ENCODE assay signal across 7 cellular contexts in the genomic region with DNA sequence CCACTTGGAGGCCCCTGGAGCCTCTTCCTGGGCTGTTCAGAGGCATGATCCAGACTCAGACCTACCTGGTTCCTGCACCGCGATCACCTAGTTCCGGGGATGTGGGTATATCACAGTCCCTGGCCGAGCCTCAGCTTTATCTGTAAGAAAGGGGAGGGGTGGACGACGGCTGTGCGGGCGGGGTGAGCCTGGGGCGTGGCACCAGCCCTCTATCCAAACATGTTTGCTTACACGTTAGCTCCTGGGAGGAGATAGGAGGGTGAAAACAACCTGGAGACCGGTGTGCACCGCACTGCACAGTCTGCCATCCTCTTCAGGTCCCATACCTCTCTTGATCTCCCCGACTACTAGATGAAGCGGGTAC. TPM values are rescaled to one million over a fixed set of nuclear protein-coding genes. Genes with fewer than 3 reads are reported as not detected.
DNase-seq lines count a peak whose midpoint lies in the region; ATAC-seq lines count a peak whose summit lies in the region.

No MANE protein-coding gene starts in this region.

- H3K9me3 ChIP-seq in iPS-18a (ENCODE audit: control insufficient read depth, low read depth, low read length) (no peaks in the 10 kb centered on the region), stomach smooth muscle (ENCODE audit: control insufficient read depth in 2 of 2, low read length in 2 of 2) (no peaks in the 10 kb centered on the region)

- no peak for ATAC-seq in activated T-cell treated with anti-CD3 and anti-CD28 coated beads, Interleukin-2, amount 50 U/mL, for 72 hours (replicated peaks in 1 of 2)
- ATAC-seq in HG03095 (IDR thresholded peaks at IDR 0.05; ENCODE audit: unreplicated experiment): no peak

- peak overlapping the region; percentile 68 to 72 for H3K4me3 Mint-ChIP-seq in activated T-cell treated with anti-CD3 and anti-CD28 coated beads, Interleukin-2, amount 50 U/mL, for 72 hours

- H3K9ac ChIP-seq in iPS-18a (ENCODE audit: low read length) (no peak overlapping the region), stomach smooth muscle (ENCODE audit: low read length in 2 of 2) (peak overlapping the region; percentile 87 to 90)

- H3K27me3 ChIP-seq in iPS-18a (ENCODE audit: control insufficient read depth, insufficient read depth, low read length): no peaks in the 10 kb centered on the region
- H3K27me3 ChIP-seq in stomach smooth muscle (ENCODE audit: control insufficient read depth in 1 of 2, insufficient read depth in 2 of 2, low read length in 2 of 2): no peaks in the 10 kb centered on the region

- H3K4me3 ChIP-seq in iPS-18a (ENCODE audit: low read length) (peak overlapping the region; percentile 72), stomach smooth muscle (ENCODE audit: low read length in 2 of 2) (peak overlapping the region; percentile 54 to 77)

- no peaks in the 10 kb centered on the region for H3K27me3 Mint-ChIP-seq in activated T-cell treated with anti-CD3 and anti-CD28 coated beads, Interleukin-2, amount 50 U/mL, for 72 hours (ENCODE audit: low read depth)

- DNase-seq in HuH-7 (ENCODE audit: low spot score) (peak; percentile 83), SHP77 (lab: John Stamatoyannopoulos, UW) (no peak), HK-2 (ENCODE audit: unreplicated experiment) (no peak)
- no peak for DNase-seq in activated T-cell treated with anti-CD3 and anti-CD28 coated beads, Interleukin-2, amount 50 U/mL, for 72 hours

- H3K36me3 ChIP-seq in iPS-18a (ENCODE audit: control insufficient read depth, low read depth, low read length) (peaks cover 8% of the 10 kb centered on the region), stomach smooth muscle (ENCODE audit: control insufficient read depth in 2 of 2, insufficient read depth in 2 of 2, low read length in 2 of 2) (peaks cover 0 to 6% of the 10 kb centered on the region in 2 donors)

- H3K4me1 ChIP-seq in iPS-18a (ENCODE audit: control insufficient read depth, low read depth, low read length) (peaks cover 4% of the 10 kb centered on the region), stomach smooth muscle (ENCODE audit: control insufficient read depth, insufficient read depth, low read length) (peaks cover 21% of the 10 kb centered on the region)

- H3K36me3 Mint-ChIP-seq in activated T-cell treated with anti-CD3 and anti-CD28 coated beads, Interleukin-2, amount 50 U/mL, for 72 hours (ENCODE audit: insufficient read depth in 2 of 2): no peaks in the 10 kb centered on the region

- H3K9me3 Mint-ChIP-seq in activated T-cell treated with anti-CD3 and anti-CD28 coated beads, Interleukin-2, amount 50 U/mL, for 72 hours: no peaks in the 10 kb centered on the region

- peaks cover 12% of the 10 kb centered on the region for H3K4me1 Mint-ChIP-seq in activated T-cell treated with anti-CD3 and anti-CD28 coated beads, Interleukin-2, amount 50 U/mL, for 72 hours (ENCODE audit: low read depth)

- no peak overlapping the region for H3K27ac ChIP-seq in iPS-18a (ENCODE audit: low read length)
- H3K27ac ChIP-seq in stomach smooth muscle (ENCODE audit: low read length): peak overlapping the region; percentile 89

- H3K27ac Mint-ChIP-seq in activated T-cell treated with anti-CD3 and anti-CD28 coated beads, Interleukin-2, amount 50 U/mL, for 72 hours: no peak overlapping the region

RNA-seq across cellular contexts. Expression of gene ANKRD9, which starts 1.2 kb away (rescaled TPM):
- total RNA-seq in activated T-cell treated with anti-CD3 and anti-CD28 coated beads, Interleukin-2, amount 50 U/mL, for 72 hours: 1 to 10 TPM; 3.2 to 4.5 TPM
